Comparison of ENCODE assay signal across 8 cellular contexts in the genomic region with DNA sequence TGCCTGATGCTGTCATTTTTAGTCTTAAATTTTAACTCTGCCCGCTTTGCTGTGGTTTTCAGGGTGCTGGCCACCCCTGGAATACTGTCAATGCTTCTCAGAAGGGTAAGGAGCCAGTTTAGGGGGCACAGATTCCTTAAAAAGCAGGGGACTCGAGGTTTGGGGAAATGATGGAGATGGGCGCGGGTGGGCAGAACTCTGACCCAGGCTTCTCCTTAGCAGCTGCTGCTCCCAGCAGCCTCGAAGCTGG. TPM values are rescaled to one million over a fixed set of nuclear protein-coding genes. Genes with fewer than 3 reads are reported as not detected.
A peak's percentile ranks its signal among the peaks of the same experiment; 100 is the strongest.
DNase-seq lines count a peak whose midpoint lies in the region; ATAC-seq and TF ChIP-seq lines count a peak whose summit lies in the region.
"Had no signal": no experiment of that assay in that cellular context is flagged by ENCODE, and none has a peak within 500 bp of the region (broad histone marks: within the 10 kb centered on the region; RNA-seq: fewer than 3 reads in every experiment).

No MANE protein-coding gene starts in this region.

- peaks cover 58% of the 10 kb centered on the region for H3K4me1 Mint-ChIP-seq in activated CD8-positive, alpha-beta T cell treated with anti-CD3 and anti-CD28 coated beads, Interleukin-2, amount 10 ng/mL, durations not matched to agents 7 days and 5 days (ENCODE audit: low read depth)
- peaks cover 64 to 88% of the 10 kb centered on the region in 2 donors for H3K4me1 Mint-ChIP-seq in stimulated activated naive B cell treated with anti-CD40 and anti-IgM and Interleukin-4, amounts not matched to agents 10 μg/mL and 1 μg/mL and 100 μg/mL, for 72 hours

- no peaks in the 10 kb centered on the region for H3K27me3 ChIP-seq in HL-60 (ENCODE audit: insufficient read depth, poor library complexity, severe bottlenecking)
- H3K27me3 ChIP-seq in liver (ENCODE audit: control insufficient read depth in 4 of 4, insufficient read depth in 4 of 4, low read length in 3 of 4) = no peaks in the 10 kb centered on the region

- TF ChIP-seq CTCF in HL-60 (IDR thresholded peaks at IDR 0.05; ENCODE audit: insufficient read depth, low read length) (no peak), liver (IDR thresholded peaks at IDR 0.05; ENCODE audit: low read depth, low read length, missing input control) (no peak)

- 21% methylated on average over 5 of the region's 5 CpGs for WGBS in liver

- no peaks in the 10 kb centered on the region for H3K9me3 ChIP-seq in liver (ENCODE audit: control insufficient read depth in 4 of 4, low read length in 3 of 4)

- no peak for ATAC-seq in activated CD8-positive, alpha-beta T cell treated with anti-CD3 and anti-CD28 coated beads, Interleukin-2, amount 10 ng/mL, durations not matched to agents 7 days and 5 days
- ATAC-seq in stimulated activated naive B cell treated with anti-CD40 and anti-IgM and Interleukin-4, amounts not matched to agents 10 μg/mL and 1 μg/mL and 100 μg/mL, for 72 hours (replicated peaks) = peak in 1 of 2 donors; percentile 0
- no peak for ATAC-seq in GM21360 (IDR thresholded peaks at IDR 0.05; ENCODE audit: unreplicated experiment)
- no peak for ATAC-seq in activated CD4-positive, CD25-positive, alpha-beta regulatory T cell treated with anti-CD3 and anti-CD28 coated beads, Interleukin-2, amount 50 U/mL, for 24 hours

- H3K27me3 Mint-ChIP-seq in activated CD8-positive, alpha-beta T cell treated with anti-CD3 and anti-CD28 coated beads, Interleukin-2, amount 10 ng/mL, durations not matched to agents 7 days and 5 days (ENCODE audit: low read depth) = no peaks in the 10 kb centered on the region
- H3K27me3 Mint-ChIP-seq in stimulated activated naive B cell treated with anti-CD40 and anti-IgM and Interleukin-4, amounts not matched to agents 10 μg/mL and 1 μg/mL and 100 μg/mL, for 72 hours = no peaks in the 10 kb centered on the region

- POLR2A ChIA-PET in activated CD8-positive, alpha-beta T cell treated with anti-CD3 and anti-CD28 coated beads, Interleukin-2, amount 10 ng/mL, durations not matched to agents 7 days and 5 days (lab: Charles Lee) = interaction anchor here (0.6 to 2.0 kb wide), 9 partner anchors 24 to 216 kb away, joined by 3 to 8 read pairs (median 4); a partner anchor contains a TSS

- DNase-seq in HL-60 (ENCODE audit: low read depth in 1 of 2, low spot score in 1 of 2) = no peak
- no peak for DNase-seq in activated CD8-positive, alpha-beta T cell treated with anti-CD3 and anti-CD28 coated beads, Interleukin-2, amount 10 ng/mL, durations not matched to agents 7 days and 5 days
- no peak for DNase-seq in stimulated activated naive B cell treated with anti-CD40 and anti-IgM and Interleukin-4, amounts not matched to agents 10 μg/mL and 1 μg/mL and 100 μg/mL, for 72 hours
- no peak for DNase-seq in activated CD4-positive, CD25-positive, alpha-beta regulatory T cell (lab: John Stamatoyannopoulos, UW)
- DNase-seq: NCI-H1048 had no signal

- peaks cover 9 to 39% (median 31%) of the 10 kb centered on the region in 4 donors for H3K36me3 ChIP-seq in liver (ENCODE audit: control insufficient read depth in 4 of 4, insufficient read depth in 3 of 4, low read depth in 1 of 4, low read length in 3 of 4)

- peaks cover 3 to 31% (median 24%) of the 10 kb centered on the region in 4 donors for H3K4me1 ChIP-seq in liver (ENCODE audit: control insufficient read depth in 4 of 4, insufficient read depth in 4 of 4, low read length in 3 of 4)

- no peak for TF ChIP-seq RAD21 in liver (IDR thresholded peaks at IDR 0.05)

- peak overlapping the region; percentile 43 for H3K27ac ChIP-seq in HL-60 (replicated peaks)
- peak overlapping the region; percentile 77 to 84 for H3K27ac ChIP-seq in liver (ENCODE audit: low read depth in 1 of 2, low read length in 2 of 2)

- peak overlapping the region in 1 of 2 donors; percentile 33 for H3K9ac ChIP-seq in liver (ENCODE audit: low read depth in 1 of 2, low read length in 2 of 2)

- H3K4me3 Mint-ChIP-seq in activated CD8-positive, alpha-beta T cell treated with anti-CD3 and anti-CD28 coated beads, Interleukin-2, amount 10 ng/mL, durations not matched to agents 7 days and 5 days = peak overlapping the region; percentile 39
- peak overlapping the region; percentile 57 to 68 for H3K4me3 Mint-ChIP-seq in stimulated activated naive B cell treated with anti-CD40 and anti-IgM and Interleukin-4, amounts not matched to agents 10 μg/mL and 1 μg/mL and 100 μg/mL, for 72 hours

- peaks cover 65% of the 10 kb centered on the region for H3K36me3 Mint-ChIP-seq in activated CD8-positive, alpha-beta T cell treated with anti-CD3 and anti-CD28 coated beads, Interleukin-2, amount 10 ng/mL, durations not matched to agents 7 days and 5 days (ENCODE audit: low read depth)
- peaks cover 53 to 70% of the 10 kb centered on the region in 2 donors for H3K36me3 Mint-ChIP-seq in stimulated activated naive B cell treated with anti-CD40 and anti-IgM and Interleukin-4, amounts not matched to agents 10 μg/mL and 1 μg/mL and 100 μg/mL, for 72 hours

- no peaks in the 10 kb centered on the region for H3K9me3 Mint-ChIP-seq in activated CD8-positive, alpha-beta T cell treated with anti-CD3 and anti-CD28 coated beads, Interleukin-2, amount 10 ng/mL, durations not matched to agents 7 days and 5 days (ENCODE audit: insufficient read depth)
- H3K9me3 Mint-ChIP-seq in stimulated activated naive B cell treated with anti-CD40 and anti-IgM and Interleukin-4, amounts not matched to agents 10 μg/mL and 1 μg/mL and 100 μg/mL, for 72 hours = no peaks in the 10 kb centered on the region

- peak overlapping the region; percentile 42 for H3K27ac Mint-ChIP-seq in activated CD8-positive, alpha-beta T cell treated with anti-CD3 and anti-CD28 coated beads, Interleukin-2, amount 10 ng/mL, durations not matched to agents 7 days and 5 days
- peak overlapping the region; percentile 92 for H3K27ac Mint-ChIP-seq in stimulated activated naive B cell treated with anti-CD40 and anti-IgM and Interleukin-4, amounts not matched to agents 10 μg/mL and 1 μg/mL and 100 μg/mL, for 72 hours

- H3K4me3 ChIP-seq in HL-60 (replicated peaks; ENCODE audit: insufficient read depth, low read length) (no peak overlapping the region), liver (ENCODE audit: low read depth in 1 of 3, low read length in 3 of 3) (no peak overlapping the region)

- CTCF ChIA-PET in activated CD8-positive, alpha-beta T cell treated with anti-CD3 and anti-CD28 coated beads, Interleukin-2, amount 10 ng/mL, durations not matched to agents 7 days and 5 days (lab: Charles Lee) = interaction anchor here (0.7 to 19.4 kb wide), 25 partner anchors 10 to 217 kb away, joined by 3 to 666 read pairs (median 4); a partner anchor contains a TSS

TF ChIP-seq in liver, 16 proteins besides CTCF, POLR2A, EP300 and RAD21:
- no peak for TF ChIP-seq FOXA1 (IDR thresholded peaks at IDR 0.05)
- no peak for TF ChIP-seq TAF1 (conservative IDR thresholded peaks at IDR 0.05)
- no peak for TF ChIP-seq HNF4A (conservative IDR thresholded peaks at IDR 0.05)
- TF ChIP-seq, protein P1, sequence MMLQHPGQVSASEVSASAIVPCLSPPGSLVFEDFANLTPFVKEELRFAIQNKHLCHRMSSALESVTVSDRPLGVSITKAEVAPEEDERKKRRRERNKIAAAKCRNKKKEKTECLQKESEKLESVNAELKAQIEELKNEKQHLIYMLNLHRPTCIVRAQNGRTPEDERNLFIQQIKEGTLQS (IDR thresholded peaks at IDR 0.05) = no peak
- no peak for TF ChIP-seq JUND (IDR thresholded peaks at IDR 0.05)
- TF ChIP-seq EGR1 (IDR thresholded peaks at IDR 0.05; ENCODE audit: low read depth in 2 of 2) = no peak

RNA-seq across cellular contexts. Expression of a gene that starts 23.7 kb away (rescaled TPM):
- total RNA-seq in activated CD8-positive, alpha-beta T cell treated with anti-CD3 and anti-CD28 coated beads, Interleukin-2, amount 10 ng/mL, durations not matched to agents 7 days and 5 days = 100 to 1,000 TPM; 117 to 119 TPM
- 10 to 100 TPM; 13.7 to 37.7 TPM for total RNA-seq in liver
- polyA plus RNA-seq in liver = 1 to 10 TPM; 1.7 to 4.0 TPM

RNA-seq across cellular contexts. Expression of a gene that starts 35.8 kb away (rescaled TPM):
- 10 to 100 TPM; 92.7 to 94.4 TPM for total RNA-seq in activated CD8-positive, alpha-beta T cell treated with anti-CD3 and anti-CD28 coated beads, Interleukin-2, amount 10 ng/mL, durations not matched to agents 7 days and 5 days
- total RNA-seq in liver = 10 to 100 TPM; 31.0 to 33.9 TPM
- polyA plus RNA-seq in liver = 10 to 100 TPM in 1 of 2 donors, 1 to 10 TPM in 1; 6.7 to 12.1 TPM
